In genomic region chr11:66311965-66312548, GRCh38 we compare ENCODE assay signal across 8 cellular contexts. TPM values are rescaled to one million over a fixed set of nuclear protein-coding genes. Genes with fewer than 3 reads are reported as not detected.
DNase-seq lines count a peak whose midpoint lies in the region; ATAC-seq, FAIRE-seq and TF ChIP-seq lines count a peak whose summit lies in the region.

No MANE protein-coding gene starts in this region.

- H4K20me1 ChIP-seq in hepatocyte (ENCODE audit: insufficient read depth, poor library complexity, severe bottlenecking): no peaks in the 10 kb centered on the region

- H3K4me2 ChIP-seq in hepatocyte: peak overlapping the region; percentile 86

- no peaks in the 10 kb centered on the region for H3K9me2 ChIP-seq in hepatocyte (replicated peaks; ENCODE audit: insufficient read depth)

- peak overlapping the region; percentile 70 for H2AFZ ChIP-seq in hepatocyte

- H3K9me3 ChIP-seq in ascending aorta (no peaks in the 10 kb centered on the region), hepatocyte (ENCODE audit: low read depth) (no peaks in the 10 kb centered on the region)

- peak; percentile 97 for FAIRE-seq in GM18507 (lab: Jason Lieb, UNC)

- no peaks in the 10 kb centered on the region for H3K27me3 ChIP-seq in ascending aorta
- no peaks in the 10 kb centered on the region for H3K27me3 ChIP-seq in hepatocyte

- H3K36me3 Mint-ChIP-seq in T-helper 2 cell treated with Interferon-gamma antibody and Interleukin-4, amounts not matched to agents 5 μg/mL and 100 μg/mL, for 36 hours (ENCODE audit: low read depth): no peaks in the 10 kb centered on the region

- H3K4me3 ChIP-seq in ascending aorta (peak overlapping the region; percentile 46 to 70), hepatocyte (peak overlapping the region; percentile 59)

- H3K79me2 ChIP-seq in hepatocyte: peaks cover 29% of the 10 kb centered on the region

- no peaks in the 10 kb centered on the region for H3K36me3 ChIP-seq in ascending aorta
- H3K36me3 ChIP-seq in hepatocyte (replicated peaks; ENCODE audit: insufficient read depth, low read depth): no peaks in the 10 kb centered on the region

- H3K4me3 Mint-ChIP-seq in T-helper 2 cell treated with Interferon-gamma antibody and Interleukin-4, amounts not matched to agents 5 μg/mL and 100 μg/mL, for 36 hours: peak overlapping the region; percentile 86

- peaks cover 4% of the 10 kb centered on the region for H3K27me3 Mint-ChIP-seq in T-helper 2 cell treated with Interferon-gamma antibody and Interleukin-4, amounts not matched to agents 5 μg/mL and 100 μg/mL, for 36 hours (ENCODE audit: low read depth)

- TF ChIP-seq CTCF in ascending aorta (IDR thresholded peaks at IDR 0.05): peak; percentile 80 to 98 (median 98)
- TF ChIP-seq CTCF in hepatocyte (IDR thresholded peaks at IDR 0.05; ENCODE audit: poor library complexity): peak; percentile 94

- peak overlapping the region; percentile 65 to 75 for H3K27ac ChIP-seq in ascending aorta
- peak overlapping the region; percentile 89 for H3K27ac ChIP-seq in hepatocyte

- peaks cover 11 to 13% of the 10 kb centered on the region in 2 donors for H3K4me1 ChIP-seq in ascending aorta
- H3K4me1 ChIP-seq in hepatocyte (ENCODE audit: insufficient read depth): peaks cover under 1% of the 10 kb centered on the region

- H3K9me3 Mint-ChIP-seq in T-helper 2 cell treated with Interferon-gamma antibody and Interleukin-4, amounts not matched to agents 5 μg/mL and 100 μg/mL, for 36 hours: no peaks in the 10 kb centered on the region

- DNase-seq in GM18507 (ENCODE audit: extremely low spot score, insufficient read length, low read depth) (peak; percentile 85), NCI-H187 (lab: John Stamatoyannopoulos, UW) (peak; percentile 92 to 96), ascending aorta (ENCODE audit: low spot score in 2 of 2) (peak; percentile 71 to 93), hepatocyte (ENCODE audit: low spot score) (peak; percentile 95), retina (peak; percentile 98), cortex of kidney (lab: John Stamatoyannopoulos, UW) (no peak)
- peak; percentile 93 for DNase-seq in T-helper 2 cell treated with Interferon-gamma antibody and Interleukin-4, amounts not matched to agents 5 μg/mL and 100 μg/mL, for 36 hours (ENCODE audit: low spot score)

- ATAC-seq in HG02970 (IDR thresholded peaks at IDR 0.05; ENCODE audit: low FRiP score, unreplicated experiment): peak; percentile 69

- peaks cover 6% of the 10 kb centered on the region for H3K4me1 Mint-ChIP-seq in T-helper 2 cell treated with Interferon-gamma antibody and Interleukin-4, amounts not matched to agents 5 μg/mL and 100 μg/mL, for 36 hours (ENCODE audit: low read depth)

- intact Hi-C loops in ascending aorta (cut with DNase I): loop anchor here (1.0 to 5.0 kb wide), 4 partner anchors 16 to 75 kb away; partner anchors contain the start of genes BRMS1 and YIF1A

- peak overlapping the region; percentile 98 for H3K27ac Mint-ChIP-seq in T-helper 2 cell treated with Interferon-gamma antibody and Interleukin-4, amounts not matched to agents 5 μg/mL and 100 μg/mL, for 36 hours

- WGBS in hepatocyte (ENCODE audit: low lambda C conversion rate, missing lambda C conversion rate): 2% methylated on average over 40 of the region's 44 CpGs

RNA-seq across cellular contexts. Expression of gene CD248, which starts 4.8 kb away (rescaled TPM):
- total RNA-seq in ascending aorta (193 TPM), hepatocyte (19.9 and 24.6 TPM in 2 replicates)
- polyA plus RNA-seq in hepatocyte: 210 and 250 TPM in 2 replicates

RNA-seq across cellular contexts. Expression of gene TMEM151A, which starts 20.4 kb away (rescaled TPM):
- total RNA-seq in ascending aorta: 3.6 TPM
- 20.6 and 21.4 TPM in 2 replicates for total RNA-seq in hepatocyte
- 36.4 and 48.6 TPM in 2 replicates for polyA plus RNA-seq in hepatocyte

RNA-seq across cellular contexts. Expression of gene YIF1A, which starts 23.1 kb away (rescaled TPM):
- total RNA-seq in ascending aorta (161 TPM), hepatocyte (111 and 132 TPM in 2 replicates)
- 265 and 267 TPM in 2 replicates for polyA plus RNA-seq in hepatocyte

RNA-seq across cellular contexts. Expression of gene RIN1, which starts 24.2 kb away (rescaled TPM):
- total RNA-seq in ascending aorta (28.5 TPM), hepatocyte (4.3 and 6.2 TPM in 2 replicates)
- 9.5 and 12.8 TPM in 2 replicates for polyA plus RNA-seq in hepatocyte

RNA-seq across cellular contexts. Expression of gene BRMS1, which starts 32.8 kb away (rescaled TPM):
- total RNA-seq in ascending aorta (24.8 TPM), hepatocyte (34.5 and 39.7 TPM in 2 replicates)
- 48.6 and 54.0 TPM in 2 replicates for polyA plus RNA-seq in hepatocyte
